1 cellular context compared by ENCODE assay signal in genomic region chr1:41024953-41025352, GRCh38.
TF ChIP-seq lines count a peak whose summit lies in the region.

No MANE protein-coding gene starts in this region.

TF ChIP-seq in A549, 52 proteins besides CTCF, POLR2A, EP300 and RAD21:
- TF ChIP-seq TP53 (CRISPR knock-in tag; IDR thresholded peaks at IDR 0.05) (no peak), RNF2 (IDR thresholded peaks at IDR 0.05; ENCODE audit: borderline replicate concordance, low read depth) (no peak), JUN (IDR thresholded peaks at IDR 0.05) (no peak), NFE2L2 (conservative IDR thresholded peaks at IDR 0.05; ENCODE audit: low read length) (no peak), EHMT2 (IDR thresholded peaks at IDR 0.05; ENCODE audit: low read depth) (no peak), FOXS1 (CRISPR knock-in tag; IDR thresholded peaks at IDR 0.05) (no peak), REST (IDR thresholded peaks at IDR 0.05) (no peak), GATA3 (IDR thresholded peaks at IDR 0.05; ENCODE audit: borderline replicate concordance) (peak; percentile 24; the same call in 1 of the 2 replicates), SREBF2 (IDR thresholded peaks at IDR 0.05) (no peak), HOXB5 (CRISPR knock-in tag; IDR thresholded peaks at IDR 0.05) (no peak), MAFK (IDR thresholded peaks at IDR 0.05; ENCODE audit: partially characterized antibody) (no peak), BCL3 (IDR thresholded peaks at IDR 0.05) (peak; percentile 13; the same call in 1 of the 3 replicates), RFX5 (IDR thresholded peaks at IDR 0.05) (no peak), USF2 (IDR thresholded peaks at IDR 0.05) (no peak), CHD4 (IDR thresholded peaks at IDR 0.05; ENCODE audit: borderline replicate concordance) (no peak), HDAC2 (IDR thresholded peaks at IDR 0.05) (no peak), MAZ (IDR thresholded peaks at IDR 0.05; ENCODE audit: borderline replicate concordance, low read depth, low read length) (no peak), MAX (IDR thresholded peaks at IDR 0.05) (0 out of 2 replicates have a peak, but pooled peaks have one; percentile 9), POLR2AphosphoS2 (conservative IDR thresholded peaks at IDR 0.05; ENCODE audit: low read length) (peak; percentile 89), FOSB (CRISPR knock-in tag; IDR thresholded peaks at IDR 0.05) (no peak), PBX3 (IDR thresholded peaks at IDR 0.05) (no peak), ESRRA (IDR thresholded peaks at IDR 0.05; ENCODE audit: borderline replicate concordance, low read length) (no peak)
- TF ChIP-seq, protein P1, sequence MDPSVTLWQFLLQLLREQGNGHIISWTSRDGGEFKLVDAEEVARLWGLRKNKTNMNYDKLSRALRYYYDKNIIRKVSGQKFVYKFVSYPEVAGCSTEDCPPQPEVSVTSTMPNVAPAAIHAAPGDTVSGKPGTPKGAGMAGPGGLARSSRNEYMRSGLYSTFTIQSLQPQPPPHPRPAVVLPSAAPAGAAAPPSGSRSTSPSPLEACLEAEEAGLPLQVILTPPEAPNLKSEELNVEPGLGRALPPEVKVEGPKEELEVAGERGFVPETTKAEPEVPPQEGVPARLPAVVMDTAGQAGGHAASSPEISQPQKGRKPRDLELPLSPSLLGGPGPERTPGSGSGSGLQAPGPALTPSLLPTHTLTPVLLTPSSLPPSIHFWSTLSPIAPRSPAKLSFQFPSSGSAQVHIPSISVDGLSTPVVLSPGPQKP (IDR thresholded peaks at IDR 0.05; ENCODE audit: low read depth, low read length) = no peak
